8 cellular contexts compared by ENCODE assay signal in genomic region chr9:63817622-63818518, GRCh38.
DNase-seq lines count a peak whose midpoint lies in the region; ATAC-seq and TF ChIP-seq lines count a peak whose summit lies in the region.

No MANE protein-coding gene starts in this region.

- TF ChIP-seq CTCF in GM12864 (IDR thresholded peaks at IDR 0.05; ENCODE audit: low read depth, low read length, missing control alignments) (peak; percentile 17), body of pancreas (IDR thresholded peaks at IDR 0.05) (no peak), kidney epithelial cell (IDR thresholded peaks at IDR 0.05; ENCODE audit: insufficient read depth, low read length, poor library complexity, severe bottlenecking) (no peak)

- TF ChIP-seq POLR2A in body of pancreas (IDR thresholded peaks at IDR 0.05), result no peak

- peak; percentile 39 for DNase-seq in GM12864 (ENCODE audit: low read depth)
- peak; percentile 13 to 26 for DNase-seq in SJCRH30
- DNase-seq in body of pancreas, result peak; percentile 27 to 47 (median 46)
- no peak for DNase-seq in kidney epithelial cell (ENCODE audit: low read depth)
- DNase-seq in stimulated activated CD4-positive, alpha-beta T cell treated with anti-CD3 and anti-CD28 coated beads, Interleukin-2, amount 100 ng/mL, for 24 hours, result peak; percentile 58 to 67
- DNase-seq in G401 (ENCODE audit: low spot score), result no peak
- no peak for DNase-seq in NCI-H2227 (lab: John Stamatoyannopoulos, UW; ENCODE audit: unreplicated experiment)

- peak overlapping the region; percentile 68 for H3K4me3 ChIP-seq in GM12864 (ENCODE audit: low read depth, low read length)
- no peak overlapping the region for H3K4me3 ChIP-seq in SJCRH30
- H3K4me3 ChIP-seq in body of pancreas, result no peak overlapping the region
- peak overlapping the region; percentile 41 for H3K4me3 ChIP-seq in kidney epithelial cell (ENCODE audit: low read depth, low read length)

- no peaks in the 10 kb centered on the region for H3K27me3 ChIP-seq in SJCRH30
- H3K27me3 ChIP-seq in body of pancreas, result peaks cover 0 to 10% of the 10 kb centered on the region in 2 donors
- H3K27me3 ChIP-seq in kidney epithelial cell (ENCODE audit: control insufficient read depth, insufficient read depth, low read length), result peaks cover 11% of the 10 kb centered on the region

- no peaks in the 10 kb centered on the region for H3K36me3 ChIP-seq in SJCRH30
- no peaks in the 10 kb centered on the region for H3K36me3 ChIP-seq in body of pancreas (replicated peaks in 1 of 2; ENCODE audit: insufficient read depth in 1 of 2, low read depth in 2 of 2)
- no peaks in the 10 kb centered on the region for H3K36me3 ChIP-seq in kidney epithelial cell (ENCODE audit: control insufficient read depth, insufficient read depth, low read length)

- peak; percentile 57 for ATAC-seq in HG02588 (IDR thresholded peaks at IDR 0.05; ENCODE audit: unreplicated experiment)
- ATAC-seq in body of pancreas, result peak; percentile 30

- intact Hi-C loops in body of pancreas (cut with DNase I), result no loop called here

- in situ Hi-C loops in G401 (cut with HindIII; ENCODE audit: low sequenced_read_pairs), result no loop called here

- H3K4me1 ChIP-seq in SJCRH30 (no peaks in the 10 kb centered on the region), body of pancreas (no peaks in the 10 kb centered on the region)

- 12 to 29% methylated on average over 38 to 41 of the region's 41 CpGs for WGBS in body of pancreas, 2 donors

- H3K9me3 ChIP-seq in SJCRH30 (replicated peaks), result no peaks in the 10 kb centered on the region
- H3K9me3 ChIP-seq in body of pancreas, result peaks cover 0 to 2% (median 0%) of the 10 kb centered on the region in 3 donors

- H3K27ac ChIP-seq in SJCRH30 (no peak overlapping the region), body of pancreas (no peak overlapping the region)

Comparison
In these comparisons a context has a peak if more than half of its experiments do, and no peak if none do; other contexts are left out.
1. DNase-seq: peak in GM12864 (single experiment), SJCRH30 (2 of 2), body of pancreas (4 of 4) and stimulated activated CD4-positive, alpha-beta T cell treated with anti-CD3 and anti-CD28 coated beads, Interleukin-2, amount 100 ng/mL, for 24 hours (2 of 2); none in kidney epithelial cell (single experiment), G401 (single experiment) and NCI-H2227 (single experiment).
2. H3K4me3 ChIP-seq: peak in GM12864 (single experiment) and kidney epithelial cell (single experiment); none in SJCRH30 (single experiment) and body of pancreas (0 of 2).